In genomic region chr7:44082541-44083207, GRCh38 we compare ENCODE assay signal across 8 cellular contexts.
DNase-seq lines count a peak whose midpoint lies in the region; ATAC-seq and TF ChIP-seq lines count a peak whose summit lies in the region.

No MANE protein-coding gene starts in this region.

- peaks cover 13% of the 10 kb centered on the region; the same call in 1 of the 2 replicates for H4K20me1 ChIP-seq in BLaER1

- peak overlapping the region; percentile 76 for H3K9ac ChIP-seq in BLaER1

- H3K27me3 ChIP-seq in BLaER1: no peaks in the 10 kb centered on the region

- ATAC-seq in GM19324 (IDR thresholded peaks at IDR 0.05; ENCODE audit: low FRiP score, unreplicated experiment): peak; percentile 95
- ATAC-seq in HG03460 (IDR thresholded peaks at IDR 0.05; ENCODE audit: unreplicated experiment): peak; percentile 89

- peaks cover 71% of the 10 kb centered on the region for H3K4me1 ChIP-seq in BLaER1

- H3K4me2 ChIP-seq in BLaER1: peak overlapping the region; percentile 76

- peaks cover 32% of the 10 kb centered on the region for H3K36me3 ChIP-seq in BLaER1

- H3K9me3 ChIP-seq in BLaER1: no peaks in the 10 kb centered on the region

- H3K4me3 ChIP-seq in BLaER1 (peak overlapping the region; percentile 59), coronary artery (peak overlapping the region; percentile 78)

- DNase-seq in NCI-H524 treated with DMSO at 0.1 percent for 48 hours (lab: John Stamatoyannopoulos, UW) (peak; percentile 84), coronary artery (ENCODE audit: low spot score) (peak; percentile 100), left kidney (ENCODE audit: low read depth, low spot score) (peak; percentile 100)
- peak; percentile 99 for DNase-seq in activated CD4-positive, alpha-beta T cell treated with anti-CD3 and anti-CD28 coated beads for 48 hours
- peak; percentile 99 for DNase-seq in stimulated activated CD4-positive, alpha-beta T cell treated with anti-CD3 and anti-CD28 coated beads, Interleukin-1b, Interleukin-23, amount 100 ng/mL, for 48 hours

- no peak for TF ChIP-seq CTCF in coronary artery (IDR thresholded peaks at IDR 0.05)

- H3K27ac ChIP-seq in BLaER1 (peak overlapping the region; percentile 62), coronary artery (peak overlapping the region; percentile 94 to 95)

Comparison
In these comparisons a context has a peak if more than half of its experiments do, and no peak if none do; other contexts are left out.
1. Peak in every context shown above with its lines: DNase-seq, ATAC-seq, H3K4me3 ChIP-seq and H3K27ac ChIP-seq.